In genomic region chr10:28623483-28623882, GRCh38 we compare ENCODE assay signal across 22 cellular contexts. TPM values are rescaled to one million over a fixed set of nuclear protein-coding genes. Genes with fewer than 3 reads are reported as not detected.
A peak's percentile ranks its signal among the peaks of the same experiment; 100 is the strongest.
DNase-seq lines count a peak whose midpoint lies in the region; ATAC-seq, FAIRE-seq and TF ChIP-seq lines count a peak whose summit lies in the region.
"Had no signal": no experiment of that assay in that cellular context is flagged by ENCODE, and none has a peak within 500 bp of the region (broad histone marks: within the 10 kb centered on the region; RNA-seq: fewer than 3 reads in every experiment).

No MANE protein-coding gene starts in this region.

- H3K4me1 ChIP-seq in GM23338 (ENCODE audit: insufficient read depth) (peaks cover 5% of the 10 kb centered on the region; the same call in 1 of the 2 replicates), K562 (replicated peaks in 1 of 2; ENCODE audit: control insufficient read depth in 2 of 2, insufficient read depth in 2 of 2, low read length in 2 of 2) (no peaks in the 10 kb centered on the region)
- H3K4me1 ChIP-seq in naive thymus-derived CD4-positive, alpha-beta T cell (ENCODE audit: control insufficient read depth in 2 of 2, insufficient read depth in 2 of 2, low read length in 2 of 2): no peaks in the 10 kb centered on the region

- no peak for FAIRE-seq in K562 (lab: Jason Lieb, UNC)
- FAIRE-seq: A204.1, GM12891, GM19239 had no signal

- no peak overlapping the region for H3K9ac ChIP-seq in K562 (ENCODE audit: insufficient read depth in 1 of 2, low read depth in 2 of 2, low read length in 2 of 2)

- H3K9me3 ChIP-seq in K562 (replicated peaks; ENCODE audit: control insufficient read depth, insufficient read depth, low read depth, low read length): no peaks in the 10 kb centered on the region
- no peaks in the 10 kb centered on the region for H3K9me3 ChIP-seq in naive thymus-derived CD4-positive, alpha-beta T cell (ENCODE audit: control insufficient read depth in 2 of 3, low read length in 3 of 3)

- H3K27me3 Mint-ChIP-seq in activated CD4-positive, alpha-beta T cell treated with anti-CD3 and anti-CD28 coated beads, Interleukin-2, amount 10 ng/mL, durations not matched to agents 24 days and 14 days: peaks cover 11% of the 10 kb centered on the region
- H3K27me3 Mint-ChIP-seq in activated CD4-positive, alpha-beta T cell treated with anti-CD3 and anti-CD28 coated beads, Interleukin-2, amount 10 ng/mL, durations not matched to agents 7 days and 5 days: peaks cover 7% of the 10 kb centered on the region
- peaks cover 3% of the 10 kb centered on the region for H3K27me3 Mint-ChIP-seq in GM23338 (ENCODE audit: insufficient read depth, low read depth, poor library complexity)
- peaks cover 0 to 10% (median 0%) of the 10 kb centered on the region in 5 donors for H3K27me3 Mint-ChIP-seq in naive thymus-derived CD4-positive, alpha-beta T cell

- H3K27ac Mint-ChIP-seq in activated CD4-positive, alpha-beta T cell treated with anti-CD3 and anti-CD28 coated beads, Interleukin-2, amount 10 ng/mL, durations not matched to agents 24 days and 14 days: no peak overlapping the region
- no peak overlapping the region for H3K27ac Mint-ChIP-seq in activated CD4-positive, alpha-beta T cell treated with anti-CD3 and anti-CD28 coated beads, Interleukin-2, amount 10 ng/mL, durations not matched to agents 7 days and 5 days
- peak overlapping the region; percentile 18; the same call in 1 of the 2 replicates for H3K27ac Mint-ChIP-seq in GM23338
- peak overlapping the region in 7 of 9 donors; percentile 3 to 55 (median 28) for H3K27ac Mint-ChIP-seq in naive thymus-derived CD4-positive, alpha-beta T cell

- WGBS in K562 (ENCODE audit: insufficient coverage, low coverage, missing lambda C conversion rate): 44% methylated on average over 7 of the region's 7 CpGs

- CTCF ChIA-PET in activated CD4-positive, alpha-beta T cell treated with anti-CD3 and anti-CD28 coated beads, Interleukin-2, amount 10 ng/mL, durations not matched to agents 7 days and 5 days (lab: Charles Lee): no interaction called here
- CTCF ChIA-PET in K562 (lab: Yijun Ruan, JAX; ENCODE audit: low intra/inter-chr PET ratio): no interaction called here
- CTCF ChIA-PET in naive thymus-derived CD4-positive, alpha-beta T cell (lab: Charles Lee): no interaction called here

- intact Hi-C loops in activated CD4-positive, alpha-beta T cell treated with anti-CD3 and anti-CD28 coated beads, Interleukin-2, amount 10 ng/mL, durations not matched to agents 24 days and 14 days (cut with micrococcal nuclease): loop anchor here (10.0 kb wide), 1 partner anchor 189 kb away; no protein-coding TSS in a partner anchor
- intact Hi-C loops in K562 (cut with micrococcal nuclease): loop anchor here (10.0 kb wide), 1 partner anchor 189 kb away; no protein-coding TSS in a partner anchor
- intact Hi-C loops in naive thymus-derived CD4-positive, alpha-beta T cell (cut with micrococcal nuclease): no loop called here

- H3F3A ChIP-seq in GM23338 (replicated peaks; ENCODE audit: low read depth): 0 out of 2 replicates have a peak, but pooled peaks cover 3% of the 10 kb centered on the region

- H3K4me1 Mint-ChIP-seq in activated CD4-positive, alpha-beta T cell treated with anti-CD3 and anti-CD28 coated beads, Interleukin-2, amount 10 ng/mL, durations not matched to agents 24 days and 14 days: peaks cover 4% of the 10 kb centered on the region
- H3K4me1 Mint-ChIP-seq in activated CD4-positive, alpha-beta T cell treated with anti-CD3 and anti-CD28 coated beads, Interleukin-2, amount 10 ng/mL, durations not matched to agents 7 days and 5 days: no peaks in the 10 kb centered on the region
- peaks cover 13% of the 10 kb centered on the region for H3K4me1 Mint-ChIP-seq in GM23338
- H3K4me1 Mint-ChIP-seq in naive thymus-derived CD4-positive, alpha-beta T cell: peaks cover 0 to 12% (median 5%) of the 10 kb centered on the region in 7 donors

- peaks cover 20% of the 10 kb centered on the region for H3K36me3 Mint-ChIP-seq in activated CD4-positive, alpha-beta T cell treated with anti-CD3 and anti-CD28 coated beads, Interleukin-2, amount 10 ng/mL, durations not matched to agents 24 days and 14 days (ENCODE audit: low read depth)
- peaks cover 19% of the 10 kb centered on the region for H3K36me3 Mint-ChIP-seq in activated CD4-positive, alpha-beta T cell treated with anti-CD3 and anti-CD28 coated beads, Interleukin-2, amount 10 ng/mL, durations not matched to agents 7 days and 5 days (ENCODE audit: low read depth)
- peaks cover 19% of the 10 kb centered on the region; the same call in 2 of the 3 replicates for H3K36me3 Mint-ChIP-seq in GM23338 (ENCODE audit: low read depth)
- peaks cover 0 to 14% (median 4%) of the 10 kb centered on the region in 5 donors for H3K36me3 Mint-ChIP-seq in naive thymus-derived CD4-positive, alpha-beta T cell

- no peak for TF ChIP-seq CTCF in GM23338 (conservative IDR thresholded peaks at IDR 0.05; ENCODE audit: low read depth in 2 of 2)
- TF ChIP-seq CTCF in K562 (IDR thresholded peaks at IDR 0.05 in 2 of 3, conservative IDR thresholded peaks at IDR 0.05 in 1 of 3; ENCODE audit: insufficient read depth in 2 of 3, low read depth in 1 of 3, low read length in 3 of 3): no peak

- no peak for TF ChIP-seq RAD21 in K562 (CRISPR knock-in tag; conservative IDR thresholded peaks at IDR 0.05 in 1 of 2, IDR thresholded peaks at IDR 0.05 in 1 of 2)

- H3K36me3 ChIP-seq in GM23338 (ENCODE audit: insufficient read depth) (peaks cover 10% of the 10 kb centered on the region), K562 (ENCODE audit: control insufficient read depth, insufficient read depth, low read length) (peaks cover 22% of the 10 kb centered on the region; the same call in 2 of the 3 replicates)
- H3K36me3 ChIP-seq in naive thymus-derived CD4-positive, alpha-beta T cell (ENCODE audit: control insufficient read depth in 2 of 3, insufficient read depth in 3 of 3, low read length in 3 of 3): peaks cover 0 to 10% (median 3%) of the 10 kb centered on the region in 3 experiments

- H3K9me1 ChIP-seq in K562 (ENCODE audit: control insufficient read depth, insufficient read depth, low read length): no peaks in the 10 kb centered on the region

- H3K4me3 ChIP-seq in GM23338 (no peak overlapping the region), K562 (no peak overlapping the region)
- no peak overlapping the region for H3K4me3 ChIP-seq in naive thymus-derived CD4-positive, alpha-beta T cell (ENCODE audit: low read length)

- H3K9me2 ChIP-seq in GM23338 (ENCODE audit: insufficient read depth): no peaks in the 10 kb centered on the region

- no peak for ATAC-seq in GM23338
- ATAC-seq in K562: peak; percentile 33
- ATAC-seq in naive thymus-derived CD4-positive, alpha-beta T cell: no peak
- ATAC-seq: Panc1 had no signal

- no peak overlapping the region for H3K4me3 Mint-ChIP-seq in activated CD4-positive, alpha-beta T cell treated with anti-CD3 and anti-CD28 coated beads, Interleukin-2, amount 10 ng/mL, durations not matched to agents 24 days and 14 days
- H3K4me3 Mint-ChIP-seq in activated CD4-positive, alpha-beta T cell treated with anti-CD3 and anti-CD28 coated beads, Interleukin-2, amount 10 ng/mL, durations not matched to agents 7 days and 5 days: no peak overlapping the region
- no peak overlapping the region for H3K4me3 Mint-ChIP-seq in GM23338
- H3K4me3 Mint-ChIP-seq in naive thymus-derived CD4-positive, alpha-beta T cell: no peak overlapping the region
- H3K4me3 Mint-ChIP-seq: CD14-positive monocyte had no signal

- POLR2A ChIA-PET in activated CD4-positive, alpha-beta T cell treated with anti-CD3 and anti-CD28 coated beads, Interleukin-2, amount 10 ng/mL, durations not matched to agents 7 days and 5 days (lab: Charles Lee): no interaction called here
- POLR2A ChIA-PET in K562 (lab: Yijun Ruan, JAX): interaction anchor here (0.6 to 1.3 kb wide), 5 partner anchors 11 to 77 kb away, joined by 3 to 5 read pairs (median 3); no protein-coding TSS in a partner anchor
- POLR2A ChIA-PET in naive thymus-derived CD4-positive, alpha-beta T cell (lab: Charles Lee): no interaction called here

- H3K27ac ChIP-seq in GM23338 (ENCODE audit: low read depth) (peak overlapping the region; percentile 43; the same call in 1 of the 2 replicates), K562 (ENCODE audit: extremely low read depth, low read depth, low read length) (no peak overlapping the region), caudate nucleus (ENCODE audit: low read depth, low read length) (no peak overlapping the region)
- no peak overlapping the region for H3K27ac ChIP-seq in naive thymus-derived CD4-positive, alpha-beta T cell (ENCODE audit: low read depth, low read length)

- peaks cover 3% of the 10 kb centered on the region; the same call in 1 of the 2 replicates for H4K20me1 ChIP-seq in GM23338 (replicated peaks; ENCODE audit: insufficient read depth)
- H4K20me1 ChIP-seq in K562 (replicated peaks; ENCODE audit: control insufficient read depth, insufficient read depth, low read length): peaks cover 13% of the 10 kb centered on the region; the same call in 1 of the 2 replicates

- H2AFZ ChIP-seq in GM23338 (no peak overlapping the region), K562 (ENCODE audit: low read depth, low read length) (no peak overlapping the region)

- no peaks in the 10 kb centered on the region for H3K79me2 ChIP-seq in GM23338 (replicated peaks; ENCODE audit: insufficient read depth)
- H3K79me2 ChIP-seq in K562 (ENCODE audit: control insufficient read depth, insufficient read depth, low read length): no peaks in the 10 kb centered on the region

- H3K9me3 Mint-ChIP-seq in activated CD4-positive, alpha-beta T cell treated with anti-CD3 and anti-CD28 coated beads, Interleukin-2, amount 10 ng/mL, durations not matched to agents 24 days and 14 days: no peaks in the 10 kb centered on the region
- H3K9me3 Mint-ChIP-seq in activated CD4-positive, alpha-beta T cell treated with anti-CD3 and anti-CD28 coated beads, Interleukin-2, amount 10 ng/mL, durations not matched to agents 7 days and 5 days: no peaks in the 10 kb centered on the region
- no peaks in the 10 kb centered on the region for H3K9me3 Mint-ChIP-seq in GM23338
- H3K9me3 Mint-ChIP-seq in naive thymus-derived CD4-positive, alpha-beta T cell: peaks cover 0 to 1% (median 0%) of the 10 kb centered on the region in 11 donors
- H3K9me3 Mint-ChIP-seq: CD14-positive monocyte had no signal

- no peak overlapping the region for H3K4me2 ChIP-seq in GM23338
- no peak overlapping the region for H3K4me2 ChIP-seq in K562 (ENCODE audit: insufficient read depth, low read length)

- H3K27me3 ChIP-seq in GM23338 (ENCODE audit: insufficient read depth) (no peaks in the 10 kb centered on the region), K562 (ENCODE audit: control insufficient read depth in 2 of 2, insufficient read depth in 2 of 2, low read length in 2 of 2) (peaks cover 2 to 6% of the 10 kb centered on the region in 2 experiments; a peak in 2 of 5 replicates)
- H3K27me3 ChIP-seq in naive thymus-derived CD4-positive, alpha-beta T cell (ENCODE audit: control insufficient read depth in 2 of 2, insufficient read depth in 2 of 2, low read length in 2 of 2): no peaks in the 10 kb centered on the region

- DNase-seq in activated CD4-positive, alpha-beta T cell treated with anti-CD3 and anti-CD28 coated beads, Interleukin-2, amount 10 ng/mL, durations not matched to agents 24 days and 14 days: peak; percentile 50
- DNase-seq in activated CD4-positive, alpha-beta T cell treated with anti-CD3 and anti-CD28 coated beads, Interleukin-2, amount 10 ng/mL, durations not matched to agents 7 days and 5 days: no peak
- DNase-seq in GM23338 (ENCODE audit: low spot score): no peak
- DNase-seq in K562 (ENCODE audit: extremely low read depth in 1 of 4, low spot score in 3 of 4): no peak
- no peak for DNase-seq in naive thymus-derived CD4-positive, alpha-beta T cell
- no peak for DNase-seq in HuH-7 (ENCODE audit: low spot score)
- DNase-seq in caudate nucleus (lab: John Stamatoyannopoulos, UW): no peak
- DNase-seq in hepatic stellate cell (ENCODE audit: low spot score): no peak
- DNase-seq: COR-L47, DMS79, GOT3, Kasumi-1, NCI-H1105 treated with DMSO at 0.1 percent for 48 hours, NCI-H187, NCI-H446 treated with DMSO at 0.1 percent for 48 hours, NCI-H748 treated with DMSO at 0.1 percent for 48 hours, SHP77 had no signal

- TF ChIP-seq EP300 in K562 (IDR thresholded peaks at IDR 0.05; ENCODE audit: low read length): no peak

- in situ Hi-C loops in K562 (cut with MboI): no loop called here

- peak; percentile 50 for TF ChIP-seq POLR2A in K562 (conservative IDR thresholded peaks at IDR 0.05)

- BruUV-seq in K562 (replicated peaks; lab: Mats Ljungman, UMichigan): no TSS peak

RNA-seq across cellular contexts. Expression of gene BAMBI, which starts 53.8 kb away (rescaled TPM):
- 0.31 and 0.44 TPM in 2 replicates for total RNA-seq in activated CD4-positive, alpha-beta T cell treated with anti-CD3 and anti-CD28 coated beads, Interleukin-2, amount 10 ng/mL, durations not matched to agents 24 days and 14 days
- not detected for total RNA-seq in activated CD4-positive, alpha-beta T cell treated with anti-CD3 and anti-CD28 coated beads, Interleukin-2, amount 10 ng/mL, durations not matched to agents 7 days and 5 days
- 37.5 and 39.5 TPM in 2 replicates for total RNA-seq in GM23338 (2014; rRNA removed; shearing (Covaris generic))
- polyA plus RNA-seq in GM23338 (2016; fragmentation: Nextera tagmentation; extraction: Ambion mirVana): 18.7 and 20.1 TPM in 2 replicates
- total RNA-seq in K562 (2011; cell fraction: chromatin; rRNA removed; ENCODE audit: low replicate concordance): 24.8 and 28.2 TPM in 2 replicates
- 17.6 and 25.8 TPM in 2 replicates for total RNA-seq in K562 (2011; cell fraction: nucleolus; rRNA removed)
- 17.6 and 19.4 TPM in 2 replicates for total RNA-seq in K562 (2011; cell fraction: nucleoplasm; rRNA removed)
- total RNA-seq in K562 (2014; rRNA removed): 21.8 TPM in 2 replicates
- total RNA-seq in K562 (2014; rRNA removed; fragmentation: Illumina TruSeq; extraction: Trizol): 13.5 and 14.8 TPM in 2 replicates
- 18.9 and 19.2 TPM in 2 replicates for total RNA-seq in K562 (2015; rRNA removed; fragmentation: Illumina TruSeq; extraction: Trizol)
- 18.7 and 20.1 TPM in 2 replicates for total RNA-seq in K562 (2021)
- 7.2 and 7.7 TPM in 2 replicates for polyA plus RNA-seq in K562 (2011; rRNA removed)
- 6.9 and 11.4 TPM in 2 replicates for polyA plus RNA-seq in K562 (2011; cell fraction: cytosol; rRNA removed)
- polyA plus RNA-seq in K562 (2011; cell fraction: nucleus; rRNA removed): 21.3 and 26.7 TPM in 2 replicates
- 13.5 and 15.2 TPM in 2 replicates for polyA plus RNA-seq in K562 (2012)
- 10.9 and 11.6 TPM in 2 replicates for polyA plus RNA-seq in K562 (2014; fragmentation: Illumina TruSeq; extraction: Trizol)
- polyA plus RNA-seq in K562 (2014; fragmentation: Nextera tagmentation; extraction: Ambion mirVana): 1 to 10 TPM; 2.0 to 2.9 TPM
- polyA plus RNA-seq in K562 (2014; rRNA removed): 13.2 and 13.6 TPM in 2 replicates
- polyA minus RNA-seq in K562 (2011; rRNA and poly(A)+ RNA removed): 6.0 and 6.4 TPM in 2 replicates
- 4.6 and 6.2 TPM in 2 replicates for polyA minus RNA-seq in K562 (2011; cell fraction: cytosol; rRNA and poly(A)+ RNA removed)
- polyA minus RNA-seq in K562 (2011; cell fraction: nucleus; rRNA and poly(A)+ RNA removed): 9.3 and 13.3 TPM in 2 replicates
- total RNA-seq in naive thymus-derived CD4-positive, alpha-beta T cell: 1 to 10 TPM in 2 of 5 experiments, under 1 TPM in 2, not detected in 1; 0.12 to 1.6 (median 0.80) TPM
- polyA plus RNA-seq in naive thymus-derived CD4-positive, alpha-beta T cell: not detected

Comparison
In these comparisons a context has a peak if more than half of its experiments do, and no peak if none do; other contexts are left out.
1. H3K27ac Mint-ChIP-seq: peak in GM23338 (single experiment) and naive thymus-derived CD4-positive, alpha-beta T cell (7 of 9); none in activated CD4-positive, alpha-beta T cell treated with anti-CD3 and anti-CD28 coated beads, Interleukin-2, amount 10 ng/mL, durations not matched to agents 24 days and 14 days (single experiment) and activated CD4-positive, alpha-beta T cell treated with anti-CD3 and anti-CD28 coated beads, Interleukin-2, amount 10 ng/mL, durations not matched to agents 7 days and 5 days (single experiment).
2. RNA of gene BAMBI, which starts 53.8 kb away (total RNA-seq): 37.5 to 39.5 TPM in GM23338 and 13.5 to 28.2 TPM in K562; 0.31 to 0.44 TPM in activated CD4-positive, alpha-beta T cell treated with anti-CD3 and anti-CD28 coated beads, Interleukin-2, amount 10 ng/mL, durations not matched to agents 24 days and 14 days, 0.12 to 1.6 TPM in naive thymus-derived CD4-positive, alpha-beta T cell and not detected in activated CD4-positive, alpha-beta T cell treated with anti-CD3 and anti-CD28 coated beads, Interleukin-2, amount 10 ng/mL, durations not matched to agents 7 days and 5 days; every median in the first group is over 4 times any median in the second.
3. intact Hi-C loops: an anchor here in activated CD4-positive, alpha-beta T cell treated with anti-CD3 and anti-CD28 coated beads, Interleukin-2, amount 10 ng/mL, durations not matched to agents 24 days and 14 days (10.0 kb wide) and K562 (10.0 kb wide); none called in naive thymus-derived CD4-positive, alpha-beta T cell.